ENCODE assay signal across 17 cellular contexts in the genomic region with DNA sequence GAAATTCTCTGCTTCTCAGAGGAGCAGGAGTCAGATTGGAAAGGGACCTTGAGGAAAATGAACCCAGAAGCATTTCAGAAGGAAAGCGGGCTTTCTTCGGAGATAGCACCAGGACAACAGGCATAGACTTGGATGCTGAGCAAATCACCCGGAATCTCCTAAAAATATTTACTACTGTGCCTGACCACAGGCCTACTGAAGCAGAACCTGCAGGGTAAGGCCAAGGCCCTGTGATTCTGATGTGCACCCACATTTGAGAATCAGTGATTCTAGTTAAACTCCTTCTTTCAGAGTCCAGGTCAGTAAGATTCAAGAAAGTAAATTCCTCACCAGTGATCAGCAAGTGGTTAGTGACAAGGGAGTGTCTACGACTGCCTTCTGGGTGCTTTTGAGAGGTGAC.
"Had no signal": no experiment of that assay in that cellular context is flagged by ENCODE, and none has a peak within 500 bp of the region (broad histone marks: within the 10 kb centered on the region; RNA-seq: fewer than 3 reads in every experiment).

No MANE protein-coding gene starts in this region.

- H3K4me3 ChIP-seq: ascending aorta, colonic mucosa, prostate gland, stomach, uterus had no signal

- ATAC-seq: activated CD4-positive, CD25-positive, alpha-beta regulatory T cell treated with anti-CD3 and anti-CD28 coated beads, Interleukin-2, amount 50 U/mL, for 24 hours; left ventricle myocardium superior; sciatic nerve had no signal

- DNase-seq: activated CD4-positive, alpha-beta T cell treated with anti-CD3 and anti-CD28 coated beads, Interleukin-2, amount 50 U/mL, for 4 hours; activated effector memory CD4-positive, alpha-beta T cell treated with anti-CD3 and anti-CD28 coated beads, Interleukin-2, amount 50 U/mL, for 16 hours; activated T-cell treated with anti-CD3 and anti-CD28 coated beads, Interleukin-2, amount 50 U/mL, for 24 hours; colonic mucosa; effector CD4-positive, alpha-beta T cell; left ventricle myocardium superior; midbrain; naive B cell; occipital lobe; stimulated activated CD4-positive, alpha-beta T cell treated with anti-CD3 and anti-CD28 coated beads, Interleukin-4, amount 100 ng/mL, for 1 hour; stomach; SW 1271; uterus had no signal

- H3K4me1 ChIP-seq: ascending aorta, colonic mucosa, prostate gland had no signal

- H3K27me3 ChIP-seq: ascending aorta, colonic mucosa, stomach, uterus had no signal

- H3K36me3 Mint-ChIP-seq: naive B cell had no signal

- H3K4me3 Mint-ChIP-seq: activated T-cell treated with anti-CD3 and anti-CD28 coated beads, Interleukin-2, amount 50 U/mL, for 24 hours; naive B cell had no signal

- H3K9me3 Mint-ChIP-seq: activated T-cell treated with anti-CD3 and anti-CD28 coated beads, Interleukin-2, amount 50 U/mL, for 24 hours; naive B cell had no signal

- H3K27me3 Mint-ChIP-seq: activated T-cell treated with anti-CD3 and anti-CD28 coated beads, Interleukin-2, amount 50 U/mL, for 24 hours had no signal

- H3K36me3 ChIP-seq: ascending aorta, colonic mucosa, prostate gland, stomach, uterus had no signal

- H3K27ac Mint-ChIP-seq: activated T-cell treated with anti-CD3 and anti-CD28 coated beads, Interleukin-2, amount 50 U/mL, for 24 hours; naive B cell had no signal

- H3K27ac ChIP-seq: ascending aorta, colonic mucosa, prostate gland, stomach, uterus had no signal
